In genomic region chr7:100217934-100218333, GRCh38 we compare ENCODE assay signal across 6 cellular contexts. TPM values are rescaled to one million over a fixed set of nuclear protein-coding genes. Genes with fewer than 3 reads are reported as not detected.
DNase-seq lines count a peak whose midpoint lies in the region; ATAC-seq and TF ChIP-seq lines count a peak whose summit lies in the region.
"Not testable (repeated sequence)": the region's sequence is repeated elsewhere in the genome, so short reads cannot be mapped to it uniquely, and the experiment has no call there.

No MANE protein-coding gene starts in this region.

- TF ChIP-seq CTCF in WI38 (IDR thresholded peaks at IDR 0.05; ENCODE audit: low read depth, low read length) (peak; percentile 20; the same call in 1 of the 2 replicates), nephron (IDR thresholded peaks at IDR 0.05; ENCODE audit: unreplicated experiment in 3 of 3) (peak; percentile 44 to 55 (median 55)), type B pancreatic cell (conservative IDR thresholded peaks at IDR 0.05) (peak; percentile 72)

- not testable (repeated sequence) for H3K4me3 ChIP-seq in WI38 (ENCODE audit: low read depth, low read length)

- DNase-seq in NCI-H128 (lab: John Stamatoyannopoulos, UW; ENCODE audit: unreplicated experiment), result peak; percentile 38
- DNase-seq in cerebellar cortex (ENCODE audit: low spot score), result peak; percentile 78
- DNase-seq in type B pancreatic cell (ENCODE audit: extremely low spot score, unreplicated experiment), result peak; percentile 88

- H3K4me1 Mint-ChIP-seq in nephron (peaks cover 20% of the 10 kb centered on the region), type B pancreatic cell (ENCODE audit: unreplicated experiment) (peaks cover 13% of the 10 kb centered on the region)

- peak overlapping the region; percentile 36 to 90 (median 58) for H3K27ac Mint-ChIP-seq in nephron
- not testable (repeated sequence) for H3K27ac Mint-ChIP-seq in type B pancreatic cell

- ATAC-seq in GM19351 (IDR thresholded peaks at IDR 0.05; ENCODE audit: unreplicated experiment), result peak; percentile 12

- not testable (repeated sequence) for H3K36me3 Mint-ChIP-seq in nephron (ENCODE audit: low read depth); type B pancreatic cell

- not testable (repeated sequence) for H3K27me3 Mint-ChIP-seq in nephron (ENCODE audit: low read depth); type B pancreatic cell

- H3K9me3 Mint-ChIP-seq in nephron, type B pancreatic cell: not testable (repeated sequence)

- not testable (repeated sequence) for H3K4me3 Mint-ChIP-seq in nephron, type B pancreatic cell

RNA-seq across cellular contexts. Expression of gene PVRIG, which starts 1.8 kb away (rescaled TPM):
- total RNA-seq in type B pancreatic cell (ENCODE audit: low replicate concordance), result not detected in 2 replicates

RNA-seq across cellular contexts. Expression of gene STAG3, which starts 40.2 kb away (rescaled TPM):
- 1.6 and 1.7 TPM in 2 replicates for total RNA-seq in type B pancreatic cell (ENCODE audit: low replicate concordance)

RNA-seq across cellular contexts. Expression of gene GPC2, which starts 40.8 kb away (rescaled TPM):
- total RNA-seq in type B pancreatic cell (ENCODE audit: low replicate concordance), result 20.6 and 53.3 TPM in 2 replicates

RNA-seq across cellular contexts. Expression of gene GAL3ST4, which starts 49.5 kb away (rescaled TPM):
- 7.2 and 7.4 TPM in 2 replicates for total RNA-seq in type B pancreatic cell (ENCODE audit: low replicate concordance)

RNA-seq across cellular contexts. Expression of gene TRAPPC14, which starts 59.4 kb away (rescaled TPM):
- total RNA-seq in type B pancreatic cell (ENCODE audit: low replicate concordance), result 21.3 and 35.2 TPM in 2 replicates

Comparison
In these comparisons a context has a peak if more than half of its experiments do, and no peak if none do; other contexts are left out.
1. DNase-seq: peak in every context shown above with its lines; median percentile 88 in type B pancreatic cell; 78 in cerebellar cortex; 38 in NCI-H128.
2. CTCF ChIP-seq: peak in every context shown above with its lines; median percentile 72 in type B pancreatic cell; 55 in nephron; 20 in WI38.